Comparison of ENCODE assay signal across 35 cellular contexts in genomic region chr7:133976140-133976539, GRCh38.
"Had no signal": no experiment of that assay in that cellular context is flagged by ENCODE, and none has a peak within 500 bp of the region (broad histone marks: within the 10 kb centered on the region; RNA-seq: fewer than 3 reads in every experiment).

No MANE protein-coding gene starts in this region.

- H3K4me3 Mint-ChIP-seq: activated B cell treated with CpG ODN at 0.5 μM for 24 hours; activated CD4-positive, alpha-beta memory T cell treated with anti-CD3 and anti-CD28 coated beads for 36 hours; activated CD4-positive, alpha-beta T cell treated with anti-CD3 and anti-CD28 coated beads, Interleukin-2, amount 10 ng/mL, durations not matched to agents 24 days and 14 days; activated CD8-positive, alpha-beta T cell treated with anti-CD3 and anti-CD28 coated beads for 36 hours; activated naive CD4-positive, alpha-beta T cell treated with anti-CD3 and anti-CD28 coated beads for 36 hours; activated naive CD8-positive, alpha-beta T cell treated with anti-CD3 and anti-CD28 coated beads for 36 hours; activated T-cell treated with anti-CD3 and anti-CD28 coated beads, Interleukin-2, amount 50 U/mL, for 4 hours; activated T-cell treated with anti-CD3 and anti-CD28 coated beads, Interleukin-2, amount 50 U/mL, for 72 hours; activated T-helper 1 cell treated with anti-CD3 and anti-CD28 coated beads, Interleukin-12 subunit alpha, Interleukin-12 subunit beta, Interleukin-2, Interleukin-4 antibody, amounts not matched to agents 30 ng/mL and 10 ng/mL and 1 ng/mL, durations not matched to agents 14 hours and 24 hours and 36 hours; activated T-helper 17 cell treated with anti-CD3 and anti-CD28 coated beads, Interleukin-2, amount 50 U/mL, for 72 hours; T-helper 1 cell treated with Interleukin-12 subunit alpha and Interleukin-12 subunit beta and Interleukin-4 antibody, amounts not matched to agents 30 μg/mL and 1 μg/mL, for 36 hours; T-helper 2 cell treated with Interferon-gamma antibody and Interleukin-4, amounts not matched to agents 5 μg/mL and 100 μg/mL, for 36 hours had no signal

- H3K27me3 ChIP-seq: adrenal gland, body of pancreas, brain microvascular endothelial cell, breast epithelium had no signal

- FAIRE-seq: astrocyte, TTC549 had no signal

- DNase-seq: activated B cell treated with CpG ODN at 0.5 μM for 24 hours; activated CD4-positive, alpha-beta memory T cell treated with anti-CD3 and anti-CD28 coated beads for 36 hours; activated CD4-positive, alpha-beta T cell treated with anti-CD3 and anti-CD28 coated beads for 4 hours; activated CD4-positive, alpha-beta T cell treated with anti-CD3 and anti-CD28 coated beads, Interleukin-2, amount 10 ng/mL, durations not matched to agents 24 days and 14 days; activated CD4-positive, alpha-beta T cell treated with anti-CD3 and anti-CD28 coated beads, Interleukin-2, amount 50 U/mL, for 1 hour; activated CD4-positive, alpha-beta T cell treated with anti-CD3 and anti-CD28 coated beads, Interleukin-2, amount 50 U/mL, for 4 hours; activated CD4-positive, CD25-positive, alpha-beta regulatory T cell treated with anti-CD3 and anti-CD28 coated beads, Interleukin-2, amount 50 U/mL, for 72 hours; activated CD8-positive, alpha-beta memory T cell treated with anti-CD3 and anti-CD28 coated beads, Interleukin-2, amount 50 U/mL, for 4 hours; activated CD8-positive, alpha-beta T cell treated with anti-CD3 and anti-CD28 coated beads for 36 hours; activated effector memory CD4-positive, alpha-beta T cell treated with anti-CD3 and anti-CD28 coated beads, Interleukin-2, amount 50 U/mL, for 16 hours; activated gamma-delta T cell treated with Interleukin-2 at 50 U/mL for 16 hours; activated naive CD4-positive, alpha-beta T cell; activated naive CD4-positive, alpha-beta T cell treated with anti-CD3 and anti-CD28 coated beads for 36 hours; activated naive CD4-positive, alpha-beta T cell treated with anti-CD3 and anti-CD28 coated beads, Interleukin-2, amount 50 U/mL, for 16 hours; activated naive CD8-positive, alpha-beta T cell treated with anti-CD3 and anti-CD28 coated beads for 36 hours; activated T-cell treated with anti-CD3 and anti-CD28 coated beads for 4 hours; activated T-cell treated with anti-CD3 and anti-CD28 coated beads, Interleukin-2, amount 50 U/mL, for 1 hour; activated T-cell treated with anti-CD3 and anti-CD28 coated beads, Interleukin-2, amount 50 U/mL, for 4 hours; activated T-cell treated with anti-CD3 and anti-CD28 coated beads, Interleukin-2, amount 50 U/mL, for 72 hours; adrenal gland; amniotic stem cell; aorta; body of pancreas; brain microvascular endothelial cell; central memory CD4-positive, alpha-beta T cell; T-helper 2 cell; T-helper 9 cell had no signal

- H3K9me3 Mint-ChIP-seq: activated B cell treated with CpG ODN at 0.5 μM for 24 hours; activated CD4-positive, alpha-beta memory T cell treated with anti-CD3 and anti-CD28 coated beads for 36 hours; activated CD4-positive, alpha-beta T cell treated with anti-CD3 and anti-CD28 coated beads, Interleukin-2, amount 10 ng/mL, durations not matched to agents 24 days and 14 days; activated CD8-positive, alpha-beta T cell treated with anti-CD3 and anti-CD28 coated beads for 36 hours; activated naive CD4-positive, alpha-beta T cell treated with anti-CD3 and anti-CD28 coated beads for 36 hours; activated naive CD8-positive, alpha-beta T cell treated with anti-CD3 and anti-CD28 coated beads for 36 hours; activated T-cell treated with anti-CD3 and anti-CD28 coated beads, Interleukin-2, amount 50 U/mL, for 4 hours; activated T-cell treated with anti-CD3 and anti-CD28 coated beads, Interleukin-2, amount 50 U/mL, for 72 hours; activated T-helper 1 cell treated with anti-CD3 and anti-CD28 coated beads, Interleukin-12 subunit alpha, Interleukin-12 subunit beta, Interleukin-2, Interleukin-4 antibody, amounts not matched to agents 30 ng/mL and 10 ng/mL and 1 ng/mL, durations not matched to agents 14 hours and 24 hours and 36 hours; T-helper 1 cell treated with Interleukin-12 subunit alpha and Interleukin-12 subunit beta and Interleukin-4 antibody, amounts not matched to agents 30 μg/mL and 1 μg/mL, for 36 hours; T-helper 2 cell treated with Interferon-gamma antibody and Interleukin-4, amounts not matched to agents 5 μg/mL and 100 μg/mL, for 36 hours had no signal

- H3K27ac ChIP-seq: adrenal gland, body of pancreas, brain microvascular endothelial cell, breast epithelium had no signal

- H3K9me3 ChIP-seq: adrenal gland, body of pancreas, breast epithelium had no signal

- H3K4me3 ChIP-seq: adrenal gland, body of pancreas, breast epithelium had no signal

- H3K36me3 ChIP-seq: adrenal gland, brain microvascular endothelial cell, breast epithelium had no signal

- H3K4me1 Mint-ChIP-seq: activated CD4-positive, alpha-beta T cell treated with anti-CD3 and anti-CD28 coated beads, Interleukin-2, amount 10 ng/mL, durations not matched to agents 24 days and 14 days; activated naive CD8-positive, alpha-beta T cell treated with anti-CD3 and anti-CD28 coated beads for 36 hours; activated T-helper 17 cell treated with anti-CD3 and anti-CD28 coated beads, Interleukin-2, amount 50 U/mL, for 72 hours had no signal

- H3K27ac Mint-ChIP-seq: activated B cell treated with CpG ODN at 0.5 μM for 24 hours; activated CD4-positive, alpha-beta memory T cell treated with anti-CD3 and anti-CD28 coated beads for 36 hours; activated CD4-positive, alpha-beta T cell treated with anti-CD3 and anti-CD28 coated beads, Interleukin-2, amount 10 ng/mL, durations not matched to agents 24 days and 14 days; activated CD8-positive, alpha-beta T cell treated with anti-CD3 and anti-CD28 coated beads for 36 hours; activated naive CD4-positive, alpha-beta T cell treated with anti-CD3 and anti-CD28 coated beads for 36 hours; activated naive CD4-positive, alpha-beta T cell treated with anti-CD3 and anti-CD28 coated beads, Interleukin-2, amount 50 U/mL, for 72 hours; activated naive CD8-positive, alpha-beta T cell treated with anti-CD3 and anti-CD28 coated beads for 36 hours; activated T-cell treated with anti-CD3 and anti-CD28 coated beads, Interleukin-2, amount 50 U/mL, for 72 hours; activated T-helper 1 cell treated with anti-CD3 and anti-CD28 coated beads, Interleukin-12 subunit alpha, Interleukin-12 subunit beta, Interleukin-2, Interleukin-4 antibody, amounts not matched to agents 30 ng/mL and 10 ng/mL and 1 ng/mL, durations not matched to agents 14 hours and 24 hours and 36 hours; activated T-helper 17 cell treated with anti-CD3 and anti-CD28 coated beads, Interleukin-2, amount 50 U/mL, for 72 hours; T-helper 1 cell treated with Interleukin-12 subunit alpha and Interleukin-12 subunit beta and Interleukin-4 antibody, amounts not matched to agents 30 μg/mL and 1 μg/mL, for 36 hours; T-helper 2 cell treated with Interferon-gamma antibody and Interleukin-4, amounts not matched to agents 5 μg/mL and 100 μg/mL, for 36 hours had no signal

- H3K27me3 Mint-ChIP-seq: activated B cell treated with CpG ODN at 0.5 μM for 24 hours; activated CD4-positive, alpha-beta memory T cell treated with anti-CD3 and anti-CD28 coated beads for 36 hours; activated CD4-positive, alpha-beta T cell treated with anti-CD3 and anti-CD28 coated beads, Interleukin-2, amount 10 ng/mL, durations not matched to agents 24 days and 14 days; activated CD8-positive, alpha-beta T cell treated with anti-CD3 and anti-CD28 coated beads for 36 hours; activated naive CD8-positive, alpha-beta T cell treated with anti-CD3 and anti-CD28 coated beads for 36 hours; activated T-helper 17 cell treated with anti-CD3 and anti-CD28 coated beads, Interleukin-2, amount 50 U/mL, for 72 hours had no signal

- H3K4me1 ChIP-seq: adrenal gland, breast epithelium had no signal

- ATAC-seq: activated CD8-positive, alpha-beta T cell treated with anti-CD3 and anti-CD28 coated beads for 36 hours; activated naive CD4-positive, alpha-beta T cell treated with anti-CD3 and anti-CD28 coated beads, Interleukin-2, amount 50 U/mL, for 72 hours; activated T-cell treated with anti-CD3 and anti-CD28 coated beads, Interleukin-2, amount 50 U/mL, for 4 hours; activated T-cell treated with anti-CD3 and anti-CD28 coated beads, Interleukin-2, amount 50 U/mL, for 72 hours; activated T-helper 17 cell treated with anti-CD3 and anti-CD28 coated beads, Interleukin-2, amount 50 U/mL, for 72 hours; body of pancreas had no signal
